8 cellular contexts compared by ENCODE assay signal in genomic region chr15:65856821-65857455, GRCh38. TPM values are rescaled to one million over a fixed set of nuclear protein-coding genes. Genes with fewer than 3 reads are reported as not detected.
A peak's percentile ranks its signal among the peaks of the same experiment; 100 is the strongest.
DNase-seq lines count a peak whose midpoint lies in the region; ATAC-seq and TF ChIP-seq lines count a peak whose summit lies in the region.

No MANE protein-coding gene starts in this region.

- peaks cover 2% of the 10 kb centered on the region for H3K4me1 Mint-ChIP-seq in glutamatergic neuron (ENCODE audit: low read depth, unreplicated experiment)

- no peaks in the 10 kb centered on the region for H3K27me3 Mint-ChIP-seq in glutamatergic neuron (ENCODE audit: unreplicated experiment)

- H3K4me3 ChIP-seq in AG09309 (ENCODE audit: control insufficient read depth, low read depth, low read length): no peak overlapping the region
- H3K4me3 ChIP-seq in Peyer's patch: no peak overlapping the region
- H3K4me3 ChIP-seq in retinal pigment epithelial cell (ENCODE audit: low read length): no peak overlapping the region

- TF ChIP-seq CTCF in AG09309 (IDR thresholded peaks at IDR 0.05; ENCODE audit: control insufficient read depth, insufficient read depth, low read depth, low read length, missing control alignments) (peak; percentile 84), GM13977 (IDR thresholded peaks at IDR 0.05; ENCODE audit: extremely low read depth, insufficient read depth, missing control alignments) (peak; percentile 86), Peyer's patch (IDR thresholded peaks at IDR 0.05) (peak; percentile 70 to 86 (median 78)), glutamatergic neuron (IDR thresholded peaks at IDR 0.05; ENCODE audit: partially characterized antibody, unreplicated experiment) (peak; percentile 86), retinal pigment epithelial cell (conservative IDR thresholded peaks at IDR 0.05; ENCODE audit: low read depth, low read length) (peak; percentile 92)

- no peaks in the 10 kb centered on the region for H3K36me3 ChIP-seq in Peyer's patch

- DNase-seq in AG09309 (ENCODE audit: low read depth) (no peak), GM13977 (ENCODE audit: low spot score) (peak; percentile 45), Peyer's patch (peak; percentile 69 to 94 (median 85)), glutamatergic neuron (peak; percentile 71), retinal pigment epithelial cell (ENCODE audit: low read depth) (no peak), GOT3 (lab: John Stamatoyannopoulos, UW) (no peak)
- DNase-seq in activated T-helper 1 cell treated with anti-CD3 and anti-CD28 coated beads, Interleukin-2, amount 50 U/mL, for 16 hours (ENCODE audit: low read depth in 1 of 2, low spot score in 1 of 2): peak; percentile 56 to 68

- no peaks in the 10 kb centered on the region for H3K27me3 ChIP-seq in Peyer's patch

- no peaks in the 10 kb centered on the region for H3K4me1 ChIP-seq in Peyer's patch

- H3K4me3 Mint-ChIP-seq in glutamatergic neuron (ENCODE audit: unreplicated experiment): no peak overlapping the region

- no peaks in the 10 kb centered on the region for H3K9me3 ChIP-seq in Peyer's patch

- TF ChIP-seq POLR2A in Peyer's patch (IDR thresholded peaks at IDR 0.05): no peak

- peaks cover 2% of the 10 kb centered on the region for H3K9me3 Mint-ChIP-seq in glutamatergic neuron (ENCODE audit: unreplicated experiment)

- no peak for ATAC-seq in HG03469 (IDR thresholded peaks at IDR 0.05; ENCODE audit: unreplicated experiment)

- in situ Hi-C loops in GM13977 (cut with MboI; ENCODE audit: low pct_unique_long_range_greater_than_20kb, low sequenced_read_pairs, unreplicated experiment): loop anchor here (10.0 kb wide), 1 partner anchor 222 kb away; no protein-coding TSS in a partner anchor

- H3K27ac ChIP-seq in Peyer's patch: no peak overlapping the region

- H3K27ac Mint-ChIP-seq in glutamatergic neuron (ENCODE audit: unreplicated experiment): no peak overlapping the region

- H3K36me3 Mint-ChIP-seq in glutamatergic neuron (ENCODE audit: unreplicated experiment): no peaks in the 10 kb centered on the region

RNA-seq across cellular contexts. Expression of gene RAB11A, which starts 12.4 kb away (rescaled TPM):
- total RNA-seq in Peyer's patch (100 to 1,000 TPM; 144 to 220 (median 199) TPM), glutamatergic neuron (ENCODE audit: unreplicated experiment) (197 TPM)

Comparison
In these comparisons a context has a peak if more than half of its experiments do, and no peak if none do; other contexts are left out.
1. DNase-seq: peak in GM13977 (single experiment), Peyer's patch (3 of 3), activated T-helper 1 cell treated with anti-CD3 and anti-CD28 coated beads, Interleukin-2, amount 50 U/mL, for 16 hours (2 of 2) and glutamatergic neuron (single experiment); none in AG09309 (single experiment), retinal pigment epithelial cell (single experiment) and GOT3 (single experiment).
2. Peak in every context shown above with its lines, with median percentiles within 50 percentile points of each other: CTCF ChIP-seq.